16 cellular contexts compared by ENCODE assay signal in genomic region chr11:70326843-70327242, GRCh38. TPM values are rescaled to one million over a fixed set of nuclear protein-coding genes. Genes with fewer than 3 reads are reported as not detected.
DNase-seq lines count a peak whose midpoint lies in the region; ATAC-seq and TF ChIP-seq lines count a peak whose summit lies in the region.
"Had no signal": no experiment of that assay in that cellular context is flagged by ENCODE, and none has a peak within 500 bp of the region (broad histone marks: within the 10 kb centered on the region; RNA-seq: fewer than 3 reads in every experiment).

No MANE protein-coding gene starts in this region.

- 65 to 81% methylated on average over 2 of the region's 2 CpGs for WGBS in heart right ventricle, 2 donors
- WGBS in upper lobe of left lung, 2 donors: 46 to 53% methylated on average over 2 of the region's 2 CpGs

- H3K36me3 ChIP-seq in heart right ventricle (peaks cover 0 to 91% (median 33%) of the 10 kb centered on the region in 9 donors), parathyroid adenoma (ENCODE audit: control insufficient read depth, insufficient read depth, low read length) (no peaks in the 10 kb centered on the region), upper lobe of left lung (peaks cover 0 to 79% (median 23%) of the 10 kb centered on the region in 4 donors)

- H2AFZ ChIP-seq in parathyroid adenoma: no peak overlapping the region

- DNase-seq in heart right ventricle: no peak
- DNase-seq in cardiac septum (ENCODE audit: low spot score): no peak
- no peak for DNase-seq in left ventricle myocardium superior
- DNase-seq in upper lobe of left lung: peak in 1 of 2 donors; percentile 41
- no peak for DNase-seq in HCEC 1CT
- no peak for DNase-seq in foreskin keratinocyte
- no peak for DNase-seq in NCI-H1930 (lab: John Stamatoyannopoulos, UW)
- DNase-seq: activated CD4-positive, alpha-beta T cell treated with anti-CD3 and anti-CD28 coated beads, Interleukin-2, amount 10 ng/mL, durations not matched to agents 7 days and 5 days; activated naive CD8-positive, alpha-beta T cell treated with anti-CD3 and anti-CD28 coated beads, Interleukin-2, amount 10 ng/mL, durations not matched to agents 7 days and 5 days; activated T-cell treated with anti-CD3 and anti-CD28 coated beads, Interleukin-2, amount 50 U/mL, for 1 hour; CD4-positive, alpha-beta memory T cell; hippocampal formation; left cardiac atrium; NCI-H2107 had no signal

- TF ChIP-seq CTCF in heart right ventricle (IDR thresholded peaks at IDR 0.05) (no peak), parathyroid adenoma (IDR thresholded peaks at IDR 0.05) (no peak), upper lobe of left lung (IDR thresholded peaks at IDR 0.05) (no peak), foreskin keratinocyte (conservative IDR thresholded peaks at IDR 0.05) (no peak)

- no peaks in the 10 kb centered on the region for H3K27me3 ChIP-seq in heart right ventricle
- H3K27me3 ChIP-seq in parathyroid adenoma (ENCODE audit: control insufficient read depth, insufficient read depth, low read length): no peaks in the 10 kb centered on the region
- no peaks in the 10 kb centered on the region for H3K27me3 ChIP-seq in upper lobe of left lung
- H3K27me3 ChIP-seq in foreskin keratinocyte: no peaks in the 10 kb centered on the region

- no peak for TF ChIP-seq POLR2A in upper lobe of left lung (IDR thresholded peaks at IDR 0.05)

- H3K9me3 ChIP-seq in heart right ventricle (no peaks in the 10 kb centered on the region), parathyroid adenoma (ENCODE audit: control insufficient read depth, low read length) (no peaks in the 10 kb centered on the region), upper lobe of left lung (no peaks in the 10 kb centered on the region)
- H3K9me3 ChIP-seq: HAP-1 had no signal

- TF ChIP-seq EP300 in upper lobe of left lung (IDR thresholded peaks at IDR 0.05): no peak

- peak overlapping the region; percentile 31 for H3K4me2 ChIP-seq in parathyroid adenoma (ENCODE audit: low read length)

- H3K4me3 ChIP-seq in heart right ventricle (no peak overlapping the region), parathyroid adenoma (ENCODE audit: low read depth, low read length) (peak overlapping the region; percentile 22), upper lobe of left lung (peak overlapping the region in 1 of 4 donors; percentile 9)
- H3K4me3 ChIP-seq: HAP-1 had no signal

- H3K4me1 ChIP-seq in heart right ventricle: peaks cover 0 to 46% (median 19%) of the 10 kb centered on the region in 9 donors
- peaks cover 4% of the 10 kb centered on the region for H3K4me1 ChIP-seq in parathyroid adenoma
- H3K4me1 ChIP-seq in upper lobe of left lung: peaks cover 23 to 42% (median 36%) of the 10 kb centered on the region in 4 donors
- H3K4me1 ChIP-seq in foreskin keratinocyte: no peaks in the 10 kb centered on the region
- H3K4me1 ChIP-seq: HAP-1 had no signal

- ATAC-seq in heart right ventricle (peak in 3 of 8 donors; percentile 8 to 19 (median 14)), left ventricle myocardium superior (peak; percentile 27), upper lobe of left lung (ENCODE audit: low FRiP score in 2 of 2) (peak in 1 of 2 donors; percentile 54), foreskin keratinocyte (no peak)

- H3K27ac ChIP-seq in heart right ventricle: peak overlapping the region in 8 of 10 donors; percentile 0 to 79 (median 22)
- peak overlapping the region; percentile 33 for H3K27ac ChIP-seq in parathyroid adenoma
- peak overlapping the region; percentile 74 to 80 (median 80) for H3K27ac ChIP-seq in upper lobe of left lung
- H3K27ac ChIP-seq in foreskin keratinocyte: no peak overlapping the region

- no peaks in the 10 kb centered on the region for H3K79me2 ChIP-seq in parathyroid adenoma

- intact Hi-C loops in heart right ventricle (cut with DNase I): no loop called here
- intact Hi-C loops in cardiac septum (cut with DNase I): no loop called here
- intact Hi-C loops in left ventricle myocardium superior (cut with micrococcal nuclease): no loop called here

- no peak overlapping the region for H3K9ac ChIP-seq in parathyroid adenoma

RNA-seq across cellular contexts. Expression of gene PPFIA1, which starts 56.4 kb away (rescaled TPM):
- 10 to 100 TPM; 35.8 to 57.2 (median 39.5) TPM for total RNA-seq in heart right ventricle
- polyA plus RNA-seq in heart right ventricle: 10 to 100 TPM; 14.0 to 20.1 TPM
- 42.8 TPM for total RNA-seq in cardiac septum
- total RNA-seq in left ventricle myocardium superior: 46.8 TPM
- total RNA-seq in upper lobe of left lung: 100 to 1,000 TPM in 3 of 6 donors, 10 to 100 TPM in 3; 53.7 to 164 (median 83.3) TPM
- 30.0 and 32.2 TPM in 2 replicates for total RNA-seq in foreskin keratinocyte
- 11.9 and 14.3 TPM in 2 replicates for polyA plus RNA-seq in foreskin keratinocyte
